1 cellular context compared by ENCODE assay signal in the genomic region with DNA sequence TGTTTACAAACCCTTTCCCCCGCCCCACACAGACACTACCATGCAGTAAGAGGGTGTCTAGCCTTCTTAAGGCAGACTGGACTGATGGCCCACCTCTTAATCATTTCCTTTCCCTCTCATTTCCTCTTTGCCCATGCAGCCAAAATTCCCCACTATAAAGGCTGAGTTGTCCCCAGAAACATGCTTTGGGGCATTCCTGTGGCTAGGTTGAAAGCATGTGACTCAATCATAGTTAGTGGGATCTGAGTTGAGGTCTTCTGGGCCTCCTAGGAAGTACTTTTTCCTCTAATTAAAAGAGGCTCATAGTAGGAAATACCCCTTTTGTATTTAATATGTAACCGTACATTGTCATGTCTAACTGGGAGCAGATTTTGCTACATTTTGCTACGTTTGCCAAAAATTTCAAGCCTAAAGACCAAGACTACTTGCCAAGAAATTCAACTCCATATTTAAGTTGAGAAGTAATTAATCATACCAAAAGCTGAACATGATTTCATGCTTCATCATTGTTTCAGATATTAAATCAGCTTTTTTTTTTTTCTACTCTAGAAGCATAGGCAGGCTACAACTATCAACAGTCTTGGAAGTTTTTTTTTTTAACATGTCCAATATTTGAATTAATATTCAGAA.
TF ChIP-seq lines count a peak whose summit lies in the region.

No MANE protein-coding gene starts in this region.

TF ChIP-seq in H1, 55 proteins besides CTCF, POLR2A, EP300 and RAD21 (continued from another document):
- TF ChIP-seq RBBP5 (IDR thresholded peaks at IDR 0.05; ENCODE audit: borderline replicate concordance, low read depth, low read length) = no peak
